Comparison of ENCODE assay signal across 5 cellular contexts in genomic region chr22:23448499-23449288, GRCh38.
DNase-seq lines count a peak whose midpoint lies in the region; ATAC-seq and TF ChIP-seq lines count a peak whose summit lies in the region.
"Not testable (repeated sequence)": the region's sequence is repeated elsewhere in the genome, so short reads cannot be mapped to it uniquely, and the experiment has no call there.

No MANE protein-coding gene starts in this region.

- peak; percentile 25 for DNase-seq in DMS53 (lab: John Stamatoyannopoulos, UW)
- peak; percentile 40 for DNase-seq in H7
- peak; percentile 8 for DNase-seq in NCI-H146 (lab: John Stamatoyannopoulos, UW)
- DNase-seq in left colon: not testable (repeated sequence)
- peak; percentile 27 for DNase-seq in spleen

- not testable (repeated sequence) for TF ChIP-seq POLR2A in spleen (IDR thresholded peaks at IDR 0.05)

- ATAC-seq in left colon: peak; percentile 33

- H3K4me3 ChIP-seq in H7 (ENCODE audit: insufficient read depth, low read depth, low read length); spleen: not testable (repeated sequence)

- H3K27me3 ChIP-seq in H7 (ENCODE audit: control insufficient read depth, insufficient read depth, low read length): not testable (repeated sequence)
- H3K27me3 ChIP-seq in spleen (replicated peaks in 1 of 7): peaks cover 0 to 14% (median 0%) of the 10 kb centered on the region in 7 donors

- intact Hi-C loops in left colon (cut with DNase I, micrococcal nuclease); spleen (cut with DNase I; ENCODE audit: low total_unique reads): not testable (repeated sequence)

- 73 to 86% (median 82%) methylated on average over 21 to 27 of the region's 31 CpGs for WGBS in spleen, 5 donors

- not testable (repeated sequence) for TF ChIP-seq CTCF in spleen (IDR thresholded peaks at IDR 0.05 in 8 of 11, conservative IDR thresholded peaks at IDR 0.05 in 3 of 11)

- not testable (repeated sequence) for H3K4me1 ChIP-seq in spleen

- H3K36me3 ChIP-seq in H7 (replicated peaks; ENCODE audit: control insufficient read depth, insufficient read depth, low read length); spleen: not testable (repeated sequence)

- not testable (repeated sequence) for H3K27ac ChIP-seq in spleen

- peaks cover 0 to 21% (median 11%) of the 10 kb centered on the region in 8 donors for H3K9me3 ChIP-seq in spleen
